Comparison of ENCODE assay signal across 2 cellular contexts in the genomic region with DNA sequence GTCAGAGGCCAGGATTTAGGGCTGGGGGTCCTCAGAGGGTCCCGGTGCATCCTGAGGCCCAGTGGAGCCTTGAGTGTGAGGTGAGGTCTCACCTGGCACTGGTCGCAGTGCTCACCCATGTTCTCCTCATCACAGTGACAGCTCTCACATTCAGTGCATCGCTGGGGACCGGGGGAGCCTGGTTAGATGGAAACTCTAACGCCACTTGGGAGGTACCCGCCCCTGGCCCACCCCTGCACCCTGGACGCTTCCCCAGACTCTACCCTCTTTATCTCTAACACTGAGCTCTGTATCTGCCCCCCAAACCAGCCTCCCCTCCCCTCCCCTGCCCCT.
TF ChIP-seq lines count a peak whose summit lies in the region.

No MANE protein-coding gene starts in this region.

TF ChIP-seq in HEK293, 187 proteins besides CTCF, POLR2A, EP300 and RAD21:
- peak; percentile 58; the same call in 1 of the 2 replicates for TF ChIP-seq BCL11B (tag by site-specific recombination; IDR thresholded peaks at IDR 0.05; ENCODE audit: low read depth)
- 0 out of 2 replicates have a peak, but pooled peaks have one; percentile 29 for TF ChIP-seq ZBTB7A (tag by site-specific recombination; IDR thresholded peaks at IDR 0.05; ENCODE audit: low read depth)
- TF ChIP-seq KLF7 (tag by site-specific recombination; IDR thresholded peaks at IDR 0.05; ENCODE audit: borderline replicate concordance): no peak

TF ChIP-seq in H1, 55 proteins besides CTCF, POLR2A, EP300 and RAD21:
- no peak for TF ChIP-seq HDAC6 (IDR thresholded peaks at IDR 0.05; ENCODE audit: low read depth, low read length)
- no peak for TF ChIP-seq RBBP5 (IDR thresholded peaks at IDR 0.05; ENCODE audit: borderline replicate concordance, low read depth, low read length)
- TF ChIP-seq, protein P1, sequence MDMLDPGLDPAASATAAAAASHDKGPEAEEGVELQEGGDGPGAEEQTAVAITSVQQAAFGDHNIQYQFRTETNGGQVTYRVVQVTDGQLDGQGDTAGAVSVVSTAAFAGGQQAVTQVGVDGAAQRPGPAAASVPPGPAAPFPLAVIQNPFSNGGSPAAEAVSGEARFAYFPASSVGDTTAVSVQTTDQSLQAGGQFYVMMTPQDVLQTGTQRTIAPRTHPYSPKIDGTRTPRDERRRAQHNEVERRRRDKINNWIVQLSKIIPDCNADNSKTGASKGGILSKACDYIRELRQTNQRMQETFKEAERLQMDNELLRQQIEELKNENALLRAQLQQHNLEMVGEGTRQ (IDR thresholded peaks at IDR 0.05; ENCODE audit: low read length): no peak
- TF ChIP-seq BRCA1 (IDR thresholded peaks at IDR 0.05; ENCODE audit: low read depth, low read length): no peak
- no peak for TF ChIP-seq ZNF274 (IDR thresholded peaks at IDR 0.05; ENCODE audit: borderline replicate concordance, extremely low read depth, low read length)
- no peak for TF ChIP-seq BCL11A (IDR thresholded peaks at IDR 0.05; ENCODE audit: low read depth in 2 of 2, low read length in 2 of 2)
- TF ChIP-seq MAFK (IDR thresholded peaks at IDR 0.05; ENCODE audit: low read depth, low read length): no peak
- no peak for TF ChIP-seq SAP30 (IDR thresholded peaks at IDR 0.05; ENCODE audit: insufficient read depth, insufficient replicate concordance, low read length)
- TF ChIP-seq TEAD4 (IDR thresholded peaks at IDR 0.05; ENCODE audit: low read depth, low read length): no peak
- no peak for TF ChIP-seq ASH2L (IDR thresholded peaks at IDR 0.05; ENCODE audit: low read length)
- no peak for TF ChIP-seq SP4 (IDR thresholded peaks at IDR 0.05; ENCODE audit: low read length)
- TF ChIP-seq POLR2AphosphoS5 (IDR thresholded peaks at IDR 0.05; ENCODE audit: low read depth, low read length): no peak
- TF ChIP-seq CBX5 (IDR thresholded peaks at IDR 0.05; ENCODE audit: low read depth, low read length): no peak
- TF ChIP-seq HDAC2 (IDR thresholded peaks at IDR 0.05; ENCODE audit: borderline replicate concordance in 1 of 2, low read depth in 2 of 2, low read length in 2 of 2): no peak
- TF ChIP-seq GTF2F1 (IDR thresholded peaks at IDR 0.05; ENCODE audit: borderline replicate concordance, low read depth, low read length): no peak
- TF ChIP-seq CTBP2 (IDR thresholded peaks at IDR 0.05; ENCODE audit: borderline replicate concordance, insufficient read depth, insufficient read length, low read length): no peak
- no peak for TF ChIP-seq SP1 (IDR thresholded peaks at IDR 0.05; ENCODE audit: low read depth, low read length)
- TF ChIP-seq CBX8 (IDR thresholded peaks at IDR 0.05; ENCODE audit: borderline replicate concordance, low read depth, low read length): no peak
